Comparison of ENCODE assay signal across 11 cellular contexts in the genomic region with DNA sequence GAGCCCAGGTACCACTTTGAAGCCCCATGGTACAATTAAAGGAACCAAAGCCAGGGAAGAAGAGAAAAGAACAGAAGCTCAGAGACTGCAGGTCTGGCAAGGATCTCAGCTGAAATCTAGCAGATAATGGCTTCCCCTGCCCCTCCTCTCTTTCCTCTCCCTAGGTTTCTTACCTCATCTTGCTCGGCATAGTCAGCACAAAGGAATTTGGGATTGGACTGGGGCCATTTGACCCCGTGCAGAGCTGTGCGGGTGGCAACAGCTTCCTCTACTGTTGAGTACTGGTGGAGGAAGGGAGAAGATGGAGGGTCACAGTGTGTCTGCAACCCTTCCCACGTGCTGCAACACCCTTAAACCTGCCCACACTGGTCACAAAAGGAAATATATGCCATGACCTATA. TPM values are rescaled to one million over a fixed set of nuclear protein-coding genes. Genes with fewer than 3 reads are reported as not detected.
DNase-seq lines count a peak whose midpoint lies in the region; ATAC-seq, FAIRE-seq and TF ChIP-seq lines count a peak whose summit lies in the region.
"Had no signal": no experiment of that assay in that cellular context is flagged by ENCODE, and none has a peak within 500 bp of the region (broad histone marks: within the 10 kb centered on the region; RNA-seq: fewer than 3 reads in every experiment).

No MANE protein-coding gene starts in this region.

- H3K4me1 ChIP-seq in IMR-90 (ENCODE audit: control insufficient read depth, insufficient read depth, low read length) (peaks cover 11% of the 10 kb centered on the region), endothelial cell of umbilical vein (ENCODE audit: control insufficient read depth, extremely low read depth, insufficient read depth, low read length) (peaks cover 31% of the 10 kb centered on the region)

- H3K27me3 ChIP-seq in IMR-90 (ENCODE audit: control insufficient read depth, insufficient read depth, low read length) = no peaks in the 10 kb centered on the region
- H3K27me3 ChIP-seq in endothelial cell of umbilical vein (ENCODE audit: control insufficient read depth in 2 of 2, insufficient read depth in 2 of 2, low read length in 2 of 2) = no peaks in the 10 kb centered on the region

- peak overlapping the region; percentile 66 for H2BK20ac ChIP-seq in IMR-90 (ENCODE audit: low read depth, low read length)

- peak overlapping the region; percentile 79 for H3K4ac ChIP-seq in IMR-90 (ENCODE audit: low read depth, low read length)

- H3K23ac ChIP-seq in IMR-90 (ENCODE audit: low read depth, low read length) = no peak overlapping the region

- no CpG with 5 or more reads among the region's 4 CpGs for WGBS in IMR-90 (ENCODE audit: extremely low coverage in 2 of 2, insufficient read length in 1 of 2), 2 experiments

- peak overlapping the region; percentile 53 for H4K91ac ChIP-seq in IMR-90 (ENCODE audit: insufficient read depth, low read depth, low read length)

- ATAC-seq in IMR-90 (ENCODE audit: low read depth) (peak; percentile 54), HG02571 (IDR thresholded peaks at IDR 0.05; ENCODE audit: unreplicated experiment) (no peak)
- no peak for ATAC-seq in activated CD8-positive, alpha-beta T cell treated with anti-CD3 and anti-CD28 coated beads, Interleukin-2, amount 10 ng/mL, durations not matched to agents 7 days and 5 days
- no peak for ATAC-seq in activated CD4-positive, CD25-positive, alpha-beta regulatory T cell treated with anti-CD3 and anti-CD28 coated beads, Interleukin-2, amount 50 U/mL, for 24 hours

- H3K9me3 Mint-ChIP-seq in mesothelial cell of epicardium = no peaks in the 10 kb centered on the region
- no peaks in the 10 kb centered on the region for H3K9me3 Mint-ChIP-seq in activated CD8-positive, alpha-beta T cell treated with anti-CD3 and anti-CD28 coated beads, Interleukin-2, amount 10 ng/mL, durations not matched to agents 7 days and 5 days (ENCODE audit: insufficient read depth)
- H3K9me3 Mint-ChIP-seq: activated CD4-positive, alpha-beta memory T cell treated with anti-CD3 and anti-CD28 coated beads for 36 hours had no signal

- H3K9me1 ChIP-seq in IMR-90 (ENCODE audit: insufficient read depth, low read length) = peaks cover 8% of the 10 kb centered on the region; the same call in 1 of the 2 replicates
- no peaks in the 10 kb centered on the region for H3K9me1 ChIP-seq in endothelial cell of umbilical vein (replicated peaks; ENCODE audit: control insufficient read depth, extremely low read depth, insufficient read depth, low read length)

- H3K18ac ChIP-seq in IMR-90 (ENCODE audit: low read depth, low read length) = 0 out of 2 replicates have a peak overlapping the region, but pooled peaks have one; percentile 0

- H3K36me3 ChIP-seq in IMR-90 (ENCODE audit: control insufficient read depth, insufficient read depth, low read length) (peaks cover 67% of the 10 kb centered on the region), endothelial cell of umbilical vein (ENCODE audit: control insufficient read depth in 2 of 2, extremely low read depth in 1 of 2, insufficient read depth in 2 of 2, low read length in 2 of 2) (peaks cover 44 to 45% of the 10 kb centered on the region in 2 experiments)

- peak overlapping the region; percentile 85 for H2AK5ac ChIP-seq in IMR-90 (ENCODE audit: low read depth, low read length)

- CTCF ChIA-PET in IMR-90 (lab: Yijun Ruan, JAX) = interaction anchor here (0.6 to 1.8 kb wide), 5 partner anchors 13 to 176 kb away, joined by 3 to 8 read pairs (median 3); partner anchors contain the start of gene RNF212B
- CTCF ChIA-PET in endothelial cell of umbilical vein (lab: Charles Lee) = interaction anchor here (0.6 to 13.4 kb wide), 20 partner anchors 9 to 492 kb away, joined by 3 to 1071 read pairs (median 5); partner anchors contain the start of genes ACIN1, AJUBA, C14orf119 and HAUS4
- CTCF ChIA-PET in activated CD8-positive, alpha-beta T cell treated with anti-CD3 and anti-CD28 coated beads, Interleukin-2, amount 10 ng/mL, durations not matched to agents 7 days and 5 days (lab: Charles Lee) = interaction anchor here (1.0 to 17.4 kb wide), 5 partner anchors 15 to 89 kb away, joined by 3 to 489 read pairs (median 12); partner anchors contain the start of gene AJUBA

- H2BK120ac ChIP-seq in IMR-90 (ENCODE audit: low read depth, low read length) = peak overlapping the region; percentile 63

- H2BK5ac ChIP-seq in IMR-90 (ENCODE audit: low read depth, low read length, poor library complexity, severe bottlenecking) = peak overlapping the region; percentile 73

- intact Hi-C loops in IMR-90 (cut with micrococcal nuclease) = loop anchor here (2.0 kb wide), 1 partner anchor 133 kb away; the partner anchor contains the start of gene PRMT5
- intact Hi-C loops in endothelial cell of umbilical vein (cut with micrococcal nuclease) = no loop called here

- H3K4me2 ChIP-seq in IMR-90 (ENCODE audit: low read depth, low read length) (peak overlapping the region; percentile 6; the same call in 1 of the 2 replicates), endothelial cell of umbilical vein (ENCODE audit: insufficient read depth, low read length) (peak overlapping the region; percentile 54)

- H3K14ac ChIP-seq in IMR-90 (replicated peaks; ENCODE audit: low read depth, low read length) = peak overlapping the region; percentile 20; the same call in 1 of the 2 replicates

- H3K4me3 ChIP-seq in IMR-90 (ENCODE audit: insufficient read depth, low read depth, low read length) (no peak overlapping the region), endothelial cell of umbilical vein (replicated peaks in 1 of 3; ENCODE audit: insufficient read depth in 1 of 3, low read depth in 1 of 3, low read length in 3 of 3) (no peak overlapping the region)

- POLR2A ChIA-PET in IMR-90 (lab: Charles Lee; ENCODE audit: unreplicated experiment) = interaction anchor here (0.6 to 1.7 kb wide), 4 partner anchors 10 to 134 kb away, joined by 4 to 12 read pairs (median 7); no protein-coding TSS in a partner anchor
- POLR2A ChIA-PET in endothelial cell of umbilical vein (lab: Charles Lee) = interaction anchor here (0.6 to 1.9 kb wide), 8 partner anchors 9 to 1337 kb away, joined by 3 to 8 read pairs (median 4); partner anchors contain the start of genes ACIN1, AJUBA, C14orf119 and HAUS4
- POLR2A ChIA-PET in activated CD8-positive, alpha-beta T cell treated with anti-CD3 and anti-CD28 coated beads, Interleukin-2, amount 10 ng/mL, durations not matched to agents 7 days and 5 days (lab: Charles Lee) = interaction anchor here (1.6 to 2.7 kb wide), 2 partner anchors 32 to 55 kb away, joined by 6 to 10 read pairs; partner anchors contain the start of gene ACIN1

- H3K27ac Mint-ChIP-seq in mesothelial cell of epicardium = peak overlapping the region; percentile 95
- H3K27ac Mint-ChIP-seq in activated CD8-positive, alpha-beta T cell treated with anti-CD3 and anti-CD28 coated beads, Interleukin-2, amount 10 ng/mL, durations not matched to agents 7 days and 5 days = no peak overlapping the region
- H3K27ac Mint-ChIP-seq: activated CD4-positive, alpha-beta memory T cell treated with anti-CD3 and anti-CD28 coated beads for 36 hours had no signal

- peaks cover 30% of the 10 kb centered on the region for H4K20me1 ChIP-seq in IMR-90 (ENCODE audit: insufficient read depth, low read length)
- H4K20me1 ChIP-seq in endothelial cell of umbilical vein (replicated peaks; ENCODE audit: control insufficient read depth, extremely low read depth, insufficient read depth, low read length) = no peaks in the 10 kb centered on the region

- no peak for TF ChIP-seq RAD21 in IMR-90 (IDR thresholded peaks at IDR 0.05; ENCODE audit: low read length)

- DNase-seq in A172 (ENCODE audit: low spot score) = peak; percentile 86
- DNase-seq in IMR-90 = peak; percentile 95
- peak; percentile 97 for DNase-seq in endothelial cell of umbilical vein (ENCODE audit: low read depth, low spot score)
- DNase-seq in mesothelial cell of epicardium (ENCODE audit: low spot score in 2 of 2, unreplicated experiment in 2 of 2) = peak in 1 of 2 experiments; percentile 81
- DNase-seq in activated CD8-positive, alpha-beta T cell treated with anti-CD3 and anti-CD28 coated beads, Interleukin-2, amount 10 ng/mL, durations not matched to agents 7 days and 5 days = no peak
- no peak for DNase-seq in NK-92 treated with Interleukin-12 subunit alpha and Interleukin-12 subunit beta, amount 100 ng/mL, for 24 hours (lab: John Stamatoyannopoulos, UW)
- DNase-seq: activated CD4-positive, alpha-beta memory T cell treated with anti-CD3 and anti-CD28 coated beads for 36 hours; NCI-H2029 had no signal

- H3K9ac ChIP-seq in IMR-90 (ENCODE audit: low read depth, low read length) = no peak overlapping the region
- H3K9ac ChIP-seq in endothelial cell of umbilical vein (replicated peaks; ENCODE audit: extremely low read depth, insufficient read depth, low read length) = peak overlapping the region; percentile 34

- H3K56ac ChIP-seq in IMR-90 (ENCODE audit: extremely low read depth, insufficient read depth, low read length) = peak overlapping the region; percentile 44; the same call in 1 of the 2 replicates

- TF ChIP-seq CTCF in IMR-90 (conservative IDR thresholded peaks at IDR 0.05; ENCODE audit: low read depth, low read length) = 0 out of 2 replicates have a peak, but pooled peaks have one; percentile 11
- TF ChIP-seq CTCF in endothelial cell of umbilical vein (IDR thresholded peaks at IDR 0.05; ENCODE audit: extremely low read depth in 1 of 2, insufficient read depth in 1 of 2, low read depth in 1 of 2, low read length in 2 of 2) = no peak
- TF ChIP-seq CTCF in mesothelial cell of epicardium (IDR thresholded peaks at IDR 0.05; ENCODE audit: unreplicated experiment) = no peak

- in situ Hi-C loops in IMR-90 (cut with MboI; ENCODE audit: low sequenced_read_pairs) = loop anchor here (10.0 kb wide), 1 partner anchor 507 kb away; no protein-coding TSS in a partner anchor

- no TSS peak for BruUV-seq in IMR-90 (replicated peaks; lab: Mats Ljungman, UMichigan)
- BruUV-seq in endothelial cell of umbilical vein (replicated peaks; lab: Mats Ljungman, UMichigan) = no TSS peak

- peak; percentile 100 for FAIRE-seq in endothelial cell of umbilical vein (lab: Jason Lieb, UNC)

- no peak overlapping the region for H2AFZ ChIP-seq in IMR-90 (replicated peaks; ENCODE audit: low read length, poor library complexity)
- H2AFZ ChIP-seq in endothelial cell of umbilical vein (ENCODE audit: low read depth, low read length) = no peak overlapping the region

- H3K27me3 Mint-ChIP-seq in mesothelial cell of epicardium (ENCODE audit: low read depth) = no peaks in the 10 kb centered on the region
- H3K27me3 Mint-ChIP-seq in activated CD8-positive, alpha-beta T cell treated with anti-CD3 and anti-CD28 coated beads, Interleukin-2, amount 10 ng/mL, durations not matched to agents 7 days and 5 days (ENCODE audit: low read depth) = peaks cover under 1% of the 10 kb centered on the region
- H3K27me3 Mint-ChIP-seq: activated CD4-positive, alpha-beta memory T cell treated with anti-CD3 and anti-CD28 coated beads for 36 hours had no signal

- dilution Hi-C loops in IMR-90 (cut with HindIII; ENCODE audit: low sequenced_read_pairs, unreplicated experiment) (no loop called here), endothelial cell of umbilical vein (cut with MboI; ENCODE audit: extremely low pct_ligation_motif_present, low sequenced_read_pairs) (loop anchor here (10.0 kb wide), 1 partner anchor 77 kb away; the partner anchor contains the start of gene AJUBA)

- peak overlapping the region; percentile 51 for H2AK9ac ChIP-seq in IMR-90 (replicated peaks; ENCODE audit: low read depth, low read length, poor library complexity)

- peaks cover 33% of the 10 kb centered on the region for H3K36me3 Mint-ChIP-seq in mesothelial cell of epicardium
- H3K36me3 Mint-ChIP-seq in activated CD8-positive, alpha-beta T cell treated with anti-CD3 and anti-CD28 coated beads, Interleukin-2, amount 10 ng/mL, durations not matched to agents 7 days and 5 days (ENCODE audit: low read depth) = peaks cover 70% of the 10 kb centered on the region

- H3K4me1 Mint-ChIP-seq in mesothelial cell of epicardium = peaks cover 34% of the 10 kb centered on the region
- peaks cover 6% of the 10 kb centered on the region for H3K4me1 Mint-ChIP-seq in activated CD8-positive, alpha-beta T cell treated with anti-CD3 and anti-CD28 coated beads, Interleukin-2, amount 10 ng/mL, durations not matched to agents 7 days and 5 days (ENCODE audit: low read depth)

- H2BK15ac ChIP-seq in IMR-90 (ENCODE audit: low read depth, low read length) = peak overlapping the region; percentile 62; the same call in 2 of the 3 replicates

- H3K27ac ChIP-seq in IMR-90 (ENCODE audit: insufficient read depth, low read length) (peak overlapping the region; percentile 61), endothelial cell of umbilical vein (ENCODE audit: insufficient read depth, low read depth, low read length) (peak overlapping the region; percentile 72)

- peak overlapping the region; percentile 15 for H3K4me3 Mint-ChIP-seq in mesothelial cell of epicardium
- no peak overlapping the region for H3K4me3 Mint-ChIP-seq in activated CD8-positive, alpha-beta T cell treated with anti-CD3 and anti-CD28 coated beads, Interleukin-2, amount 10 ng/mL, durations not matched to agents 7 days and 5 days
- H3K4me3 Mint-ChIP-seq: activated CD4-positive, alpha-beta memory T cell treated with anti-CD3 and anti-CD28 coated beads for 36 hours; CD14-positive monocyte had no signal

- TF ChIP-seq POLR2A in IMR-90 (IDR thresholded peaks at IDR 0.05; ENCODE audit: low read depth, low read length) = no peak
- no peak for TF ChIP-seq POLR2A in endothelial cell of umbilical vein (IDR thresholded peaks at IDR 0.05; ENCODE audit: low read depth, low read length)

- H3K79me2 ChIP-seq in endothelial cell of umbilical vein (ENCODE audit: control insufficient read depth, insufficient read depth, low read length) = peaks cover 22% of the 10 kb centered on the region

- peak overlapping the region; percentile 30 to 58; a peak in 3 of 4 replicates for H4K8ac ChIP-seq in IMR-90 (ENCODE audit: low read depth in 2 of 2, low read length in 2 of 2)

- peaks cover 21 to 61% of the 10 kb centered on the region in 2 experiments for H3K79me1 ChIP-seq in IMR-90 (ENCODE audit: low read depth in 1 of 2, low read length in 2 of 2)

- H3K9me3 ChIP-seq in IMR-90 (ENCODE audit: control insufficient read depth, insufficient read depth, low read length) = no peaks in the 10 kb centered on the region
- H3K9me3 ChIP-seq in endothelial cell of umbilical vein (replicated peaks; ENCODE audit: control insufficient read depth, insufficient read depth, low read length) = no peaks in the 10 kb centered on the region

- no peak overlapping the region for H4K5ac ChIP-seq in IMR-90 (ENCODE audit: low read depth, low read length)

RNA-seq across cellular contexts. Expression of gene CDH24, which starts 4.7 kb away (rescaled TPM):
- 2.8 and 4.0 TPM in 2 replicates for total RNA-seq in A172 (2014; rRNA removed; shearing (Covaris generic))
- 3.6 and 3.9 TPM in 2 replicates for total RNA-seq in IMR-90 (2012; rRNA removed)
- polyA plus RNA-seq in IMR-90 (2012; rRNA removed) = 24.4 and 30.0 TPM in 2 replicates
- 11.1 and 16.7 TPM in 2 replicates for polyA plus RNA-seq in IMR-90 (2012; cell fraction: cytosol; rRNA removed)
- 239 and 468 TPM in 2 replicates for polyA plus RNA-seq in IMR-90 (2012; cell fraction: nucleus; rRNA removed; ENCODE audit: low replicate concordance)
- 20.2 and 21.7 TPM in 2 replicates for total RNA-seq in endothelial cell of umbilical vein
- polyA plus RNA-seq in endothelial cell of umbilical vein = 52.9 and 63.1 TPM in 2 replicates
- 16.0 and 22.7 TPM in 2 replicates for polyA plus RNA-seq in endothelial cell of umbilical vein (2011; cell fraction: cytosol; rRNA removed)
- 173 and 192 TPM in 2 replicates for polyA plus RNA-seq in endothelial cell of umbilical vein (2011; cell fraction: nucleus; rRNA removed)
- polyA plus RNA-seq in endothelial cell of umbilical vein (2012) = 11.8 and 13.2 TPM in 2 replicates
- polyA minus RNA-seq in endothelial cell of umbilical vein = 36.3 and 46.1 TPM in 2 replicates
- 4.0 TPM for polyA minus RNA-seq in endothelial cell of umbilical vein (2011; cell fraction: cytosol; rRNA and poly(A)+ RNA removed)
- 35.7 and 41.4 TPM in 2 replicates for polyA minus RNA-seq in endothelial cell of umbilical vein (2011; cell fraction: nucleus; rRNA and poly(A)+ RNA removed)
- 26.4 to 30.4 TPM (median 29.3 TPM) in 3 replicates for total RNA-seq in mesothelial cell of epicardium
- 1 to 10 TPM; 1.6 to 1.8 TPM for total RNA-seq in activated CD8-positive, alpha-beta T cell treated with anti-CD3 and anti-CD28 coated beads, Interleukin-2, amount 10 ng/mL, durations not matched to agents 7 days and 5 days

RNA-seq across cellular contexts. Expression of gene PSMB11, which starts 20.0 kb away (rescaled TPM):
- total RNA-seq in A172 (2014; rRNA removed; shearing (Covaris generic)) = not detected in 2 replicates
- total RNA-seq in IMR-90 (2012; rRNA removed) (not detected in 2 replicates), endothelial cell of umbilical vein (not detected in 2 replicates), mesothelial cell of epicardium (0.09 TPM in 1 of 3 replicates, not detected in the others)
- polyA plus RNA-seq in IMR-90 (2012; rRNA removed) (not detected in 2 replicates), endothelial cell of umbilical vein (not detected in 2 replicates)
- 0.01 TPM in 1 of 2 replicates, not detected in the other for polyA plus RNA-seq in IMR-90 (2012; cell fraction: cytosol; rRNA removed)
- not detected in 2 replicates for polyA plus RNA-seq in IMR-90 (2012; cell fraction: nucleus; rRNA removed; ENCODE audit: low replicate concordance)
- not detected in 2 replicates for polyA plus RNA-seq in endothelial cell of umbilical vein (2011; cell fraction: cytosol; rRNA removed)
- not detected in 2 replicates for polyA plus RNA-seq in endothelial cell of umbilical vein (2011; cell fraction: nucleus; rRNA removed)
- not detected in 2 replicates for polyA plus RNA-seq in endothelial cell of umbilical vein (2012)
- polyA minus RNA-seq in endothelial cell of umbilical vein = not detected in 2 replicates
- polyA minus RNA-seq in endothelial cell of umbilical vein (2011; cell fraction: cytosol; rRNA and poly(A)+ RNA removed) = not detected
- polyA minus RNA-seq in endothelial cell of umbilical vein (2011; cell fraction: nucleus; rRNA and poly(A)+ RNA removed) = not detected in 2 replicates
- total RNA-seq in activated CD8-positive, alpha-beta T cell treated with anti-CD3 and anti-CD28 coated beads, Interleukin-2, amount 10 ng/mL, durations not matched to agents 7 days and 5 days = not detected
- total RNA-seq: activated CD4-positive, alpha-beta memory T cell treated with anti-CD3 and anti-CD28 coated beads for 36 hours had no signal
- polyA plus RNA-seq: CD14-positive monocyte had no signal

RNA-seq across cellular contexts. Expression of gene PSMB5, which starts 27.3 kb away (rescaled TPM):
- 219 and 225 TPM in 2 replicates for total RNA-seq in A172 (2014; rRNA removed; shearing (Covaris generic))
- total RNA-seq in IMR-90 (2012; rRNA removed) (268 and 310 TPM in 2 replicates), endothelial cell of umbilical vein (214 and 236 TPM in 2 replicates), mesothelial cell of epicardium (121 to 124 TPM (median 123 TPM) in 3 replicates)
- polyA plus RNA-seq in IMR-90 (2012; rRNA removed) (321 and 335 TPM in 2 replicates), endothelial cell of umbilical vein (459 and 464 TPM in 2 replicates)
- 284 and 429 TPM in 2 replicates for polyA plus RNA-seq in IMR-90 (2012; cell fraction: cytosol; rRNA removed)
- polyA plus RNA-seq in IMR-90 (2012; cell fraction: nucleus; rRNA removed; ENCODE audit: low replicate concordance) = 118 and 128 TPM in 2 replicates
- 355 and 404 TPM in 2 replicates for polyA plus RNA-seq in endothelial cell of umbilical vein (2011; cell fraction: cytosol; rRNA removed)
- 144 and 152 TPM in 2 replicates for polyA plus RNA-seq in endothelial cell of umbilical vein (2011; cell fraction: nucleus; rRNA removed)
- 223 and 262 TPM in 2 replicates for polyA plus RNA-seq in endothelial cell of umbilical vein (2012)
- 286 and 312 TPM in 2 replicates for polyA minus RNA-seq in endothelial cell of umbilical vein
- polyA minus RNA-seq in endothelial cell of umbilical vein (2011; cell fraction: cytosol; rRNA and poly(A)+ RNA removed) = 207 TPM
- 42.4 and 46.8 TPM in 2 replicates for polyA minus RNA-seq in endothelial cell of umbilical vein (2011; cell fraction: nucleus; rRNA and poly(A)+ RNA removed)
- 10 to 100 TPM; 64.5 to 74.5 TPM for total RNA-seq in activated CD8-positive, alpha-beta T cell treated with anti-CD3 and anti-CD28 coated beads, Interleukin-2, amount 10 ng/mL, durations not matched to agents 7 days and 5 days

RNA-seq across cellular contexts. Expression of gene ACIN1, which starts 32.9 kb away (rescaled TPM):
- total RNA-seq in A172 (2014; rRNA removed; shearing (Covaris generic)) = 53.6 and 58.8 TPM in 2 replicates
- total RNA-seq in IMR-90 (2012; rRNA removed) (71.9 and 73.8 TPM in 2 replicates), endothelial cell of umbilical vein (220 and 240 TPM in 2 replicates), mesothelial cell of epicardium (372 to 401 TPM (median 374 TPM) in 3 replicates)
- polyA plus RNA-seq in IMR-90 (2012; rRNA removed) (167 and 185 TPM in 2 replicates), endothelial cell of umbilical vein (136 and 146 TPM in 2 replicates)
- polyA plus RNA-seq in IMR-90 (2012; cell fraction: cytosol; rRNA removed) = 47.0 and 54.1 TPM in 2 replicates
- polyA plus RNA-seq in IMR-90 (2012; cell fraction: nucleus; rRNA removed; ENCODE audit: low replicate concordance) = 631 and 1,195 TPM in 2 replicates
- polyA plus RNA-seq in endothelial cell of umbilical vein (2011; cell fraction: cytosol; rRNA removed) = 91.2 and 98.2 TPM in 2 replicates
- polyA plus RNA-seq in endothelial cell of umbilical vein (2011; cell fraction: nucleus; rRNA removed) = 821 and 966 TPM in 2 replicates
- polyA plus RNA-seq in endothelial cell of umbilical vein (2012) = 112 and 141 TPM in 2 replicates
- 185 and 201 TPM in 2 replicates for polyA minus RNA-seq in endothelial cell of umbilical vein
- polyA minus RNA-seq in endothelial cell of umbilical vein (2011; cell fraction: cytosol; rRNA and poly(A)+ RNA removed) = 46.6 TPM
- 229 and 315 TPM in 2 replicates for polyA minus RNA-seq in endothelial cell of umbilical vein (2011; cell fraction: nucleus; rRNA and poly(A)+ RNA removed)
- 100 to 1,000 TPM; 161 to 177 TPM for total RNA-seq in activated CD8-positive, alpha-beta T cell treated with anti-CD3 and anti-CD28 coated beads, Interleukin-2, amount 10 ng/mL, durations not matched to agents 7 days and 5 days

RNA-seq across cellular contexts. Expression of gene C14orf119, which starts 33.3 kb away (rescaled TPM):
- total RNA-seq in A172 (2014; rRNA removed; shearing (Covaris generic)) = 23.0 and 34.5 TPM in 2 replicates
- 61.9 and 83.7 TPM in 2 replicates for total RNA-seq in IMR-90 (2012; rRNA removed)
- 74.0 and 86.3 TPM in 2 replicates for polyA plus RNA-seq in IMR-90 (2012; rRNA removed)
- polyA plus RNA-seq in IMR-90 (2012; cell fraction: cytosol; rRNA removed) = 36.7 and 38.7 TPM in 2 replicates
- polyA plus RNA-seq in IMR-90 (2012; cell fraction: nucleus; rRNA removed; ENCODE audit: low replicate concordance) = 13.9 and 46.2 TPM in 2 replicates
- 55.5 and 58.3 TPM in 2 replicates for total RNA-seq in endothelial cell of umbilical vein
- 60.5 and 78.7 TPM in 2 replicates for polyA plus RNA-seq in endothelial cell of umbilical vein
- 62.7 and 64.0 TPM in 2 replicates for polyA plus RNA-seq in endothelial cell of umbilical vein (2011; cell fraction: cytosol; rRNA removed)
- polyA plus RNA-seq in endothelial cell of umbilical vein (2011; cell fraction: nucleus; rRNA removed) = 35.3 and 36.9 TPM in 2 replicates
- 55.9 and 63.8 TPM in 2 replicates for polyA plus RNA-seq in endothelial cell of umbilical vein (2012)
- polyA minus RNA-seq in endothelial cell of umbilical vein = 83.3 and 87.7 TPM in 2 replicates
- polyA minus RNA-seq in endothelial cell of umbilical vein (2011; cell fraction: cytosol; rRNA and poly(A)+ RNA removed) = 22.7 TPM
- polyA minus RNA-seq in endothelial cell of umbilical vein (2011; cell fraction: nucleus; rRNA and poly(A)+ RNA removed) = 9.8 and 21.1 TPM in 2 replicates
- total RNA-seq in mesothelial cell of epicardium = 43.2 to 48.5 TPM (median 45.6 TPM) in 3 replicates
- total RNA-seq in activated CD8-positive, alpha-beta T cell treated with anti-CD3 and anti-CD28 coated beads, Interleukin-2, amount 10 ng/mL, durations not matched to agents 7 days and 5 days = 10 to 100 TPM; 46.0 to 47.0 TPM

Comparison
In these comparisons a context has a peak if more than half of its experiments do, and no peak if none do; other contexts are left out.
1. DNase-seq: peak in A172 (single experiment), IMR-90 (single experiment) and endothelial cell of umbilical vein (single experiment); none in activated CD8-positive, alpha-beta T cell treated with anti-CD3 and anti-CD28 coated beads, Interleukin-2, amount 10 ng/mL, durations not matched to agents 7 days and 5 days (single experiment) and NK-92 treated with Interleukin-12 subunit alpha and Interleukin-12 subunit beta, amount 100 ng/mL, for 24 hours (single experiment).